ENCODE assay signal across 1 cellular context in the genomic region with DNA sequence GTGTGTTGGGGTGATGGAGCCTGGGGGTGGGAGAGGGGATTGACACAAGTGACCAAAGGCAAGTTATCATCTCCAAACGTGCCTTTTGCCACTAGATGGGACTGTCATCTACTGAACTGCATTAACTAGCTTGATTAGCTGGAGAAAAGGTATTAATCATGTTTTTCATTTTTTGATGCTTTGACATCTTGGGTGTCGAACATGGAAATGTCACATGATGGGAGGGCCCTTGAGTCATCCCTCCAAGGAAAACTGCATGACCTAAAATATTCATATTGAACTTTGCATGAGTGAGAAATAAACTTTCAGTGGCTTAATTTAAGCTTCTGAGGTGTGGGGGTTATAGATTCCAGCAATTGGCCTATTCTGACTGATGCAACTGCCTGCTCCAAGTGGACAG.
TF ChIP-seq lines count a peak whose summit lies in the region.

No MANE protein-coding gene starts in this region.

TF ChIP-seq in HepG2, 621 proteins besides CTCF, POLR2A, EP300 and RAD21 (continued from another document):
- TF ChIP-seq, protein P1, sequence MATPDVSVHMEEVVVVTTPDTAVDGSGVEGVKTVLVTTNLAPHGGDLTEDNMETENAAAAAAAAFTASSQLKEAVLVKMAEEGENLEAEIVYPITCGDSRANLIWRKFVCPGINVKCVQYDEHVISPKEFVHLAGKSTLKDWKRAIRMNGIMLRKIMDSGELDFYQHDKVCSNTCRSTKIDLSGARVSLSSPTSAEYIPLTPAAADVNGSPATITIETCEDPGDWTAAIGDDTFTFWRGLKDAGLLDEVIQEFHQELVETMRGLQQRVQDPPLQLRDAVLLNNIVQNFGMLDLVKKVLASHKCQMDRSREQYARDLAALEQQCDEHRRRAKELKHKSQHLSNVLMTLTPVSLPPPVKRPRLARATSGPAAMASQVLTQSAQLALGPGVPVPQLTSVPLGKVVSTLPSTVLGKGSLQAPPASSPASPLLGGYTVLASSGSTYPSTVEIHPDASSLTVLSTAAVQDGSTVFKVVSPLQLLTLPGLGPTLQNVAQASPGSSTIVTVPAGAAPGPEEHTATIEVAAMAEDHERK (CRISPR knock-in tag; IDR thresholded peaks at IDR 0.05; ENCODE audit: low read depth): no peak
- no peak for TF ChIP-seq RXRA (CRISPR knock-in tag; IDR thresholded peaks at IDR 0.05)
- no peak for TF ChIP-seq KAT7 (CRISPR knock-in tag; IDR thresholded peaks at IDR 0.05; ENCODE audit: borderline replicate concordance)
- TF ChIP-seq PPARG (CRISPR knock-in tag; conservative IDR thresholded peaks at IDR 0.05): no peak
- TF ChIP-seq, protein P2, sequence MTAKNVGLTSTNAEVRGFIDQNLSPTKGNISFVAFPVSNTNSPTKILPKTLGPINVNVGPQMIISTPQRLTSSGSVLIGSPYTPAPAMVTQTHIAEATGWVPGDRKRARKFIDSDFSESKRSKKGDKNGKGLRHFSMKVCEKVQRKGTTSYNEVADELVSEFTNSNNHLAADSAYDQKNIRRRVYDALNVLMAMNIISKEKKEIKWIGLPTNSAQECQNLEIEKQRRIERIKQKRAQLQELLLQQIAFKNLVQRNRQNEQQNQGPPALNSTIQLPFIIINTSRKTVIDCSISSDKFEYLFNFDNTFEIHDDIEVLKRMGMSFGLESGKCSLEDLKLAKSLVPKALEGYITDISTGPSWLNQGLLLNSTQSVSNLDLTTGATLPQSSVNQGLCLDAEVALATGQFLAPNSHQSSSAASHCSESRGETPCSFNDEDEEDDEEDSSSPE (CRISPR knock-in tag; IDR thresholded peaks at IDR 0.05): no peak
